In genomic region chr7:125467996-125468854, GRCh38 we compare ENCODE assay signal across 26 cellular contexts.
"Had no signal": no experiment of that assay in that cellular context is flagged by ENCODE, and none has a peak within 500 bp of the region (broad histone marks: within the 10 kb centered on the region; RNA-seq: fewer than 3 reads in every experiment).

No MANE protein-coding gene starts in this region.

- DNase-seq: activated B cell treated with CpG ODN at 0.5 μM for 24 hours; activated CD4-positive, alpha-beta T cell treated with anti-CD3 and anti-CD28 coated beads for 36 hours; activated CD4-positive, alpha-beta T cell treated with anti-CD3 and anti-CD28 coated beads, Interleukin-2, amount 50 U/mL, for 4 hours; activated CD8-positive, alpha-beta memory T cell treated with anti-CD3 and anti-CD28 coated beads for 24 hours; activated CD8-positive, alpha-beta memory T cell treated with anti-CD3 and anti-CD28 coated beads, Interleukin-2, amount 50 U/mL, for 4 hours; activated naive CD4-positive, alpha-beta T cell treated with Interleukin-2 at 50 U/mL for 16 hours; activated naive CD8-positive, alpha-beta T cell treated with anti-CD3 and anti-CD28 coated beads for 36 hours; activated T-cell treated with anti-CD3 and anti-CD28 coated beads, Interleukin-2, amount 50 U/mL, for 24 hours; cerebellar nuclear complex; esophagus squamous epithelium; gastrocnemius medialis; head of caudate nucleus; hypothalamus; left cardiac atrium; psoas muscle; stimulated activated CD4-positive, alpha-beta T cell treated with anti-CD3 and anti-CD28 coated beads, Interleukin-2, amount 100 ng/mL, for 24 hours; stimulated activated naive CD4-positive, alpha-beta T cell; T1000 had no signal

- ATAC-seq: activated CD4-positive, alpha-beta T cell treated with anti-CD3 and anti-CD28 coated beads for 36 hours; gastrocnemius medialis; left cardiac atrium; pancreas; psoas muscle; right cardiac atrium had no signal

- H3K27me3 Mint-ChIP-seq: activated B cell treated with CpG ODN at 0.5 μM for 24 hours; activated CD4-positive, alpha-beta T cell treated with anti-CD3 and anti-CD28 coated beads for 36 hours; activated naive CD8-positive, alpha-beta T cell treated with anti-CD3 and anti-CD28 coated beads for 36 hours; activated T-cell treated with anti-CD3 and anti-CD28 coated beads, Interleukin-2, amount 50 U/mL, for 24 hours had no signal

- H3K4me3 ChIP-seq: coronary artery, esophagus squamous epithelium, gastrocnemius medialis, pancreas, psoas muscle, skin epidermis, thoracic aorta had no signal

- H3K9me3 ChIP-seq: gastrocnemius medialis, pancreas, psoas muscle, thoracic aorta had no signal

- H3K36me3 ChIP-seq: esophagus squamous epithelium, gastrocnemius medialis, pancreas, thoracic aorta had no signal

- H3K36me3 Mint-ChIP-seq: activated naive CD8-positive, alpha-beta T cell treated with anti-CD3 and anti-CD28 coated beads for 36 hours had no signal

- H3K27me3 ChIP-seq: esophagus squamous epithelium, gastrocnemius medialis, pancreas had no signal

- H3K9me3 Mint-ChIP-seq: activated B cell treated with CpG ODN at 0.5 μM for 24 hours, neural crest cell had no signal

- H3K4me1 Mint-ChIP-seq: activated B cell treated with CpG ODN at 0.5 μM for 24 hours; activated CD4-positive, alpha-beta T cell treated with anti-CD3 and anti-CD28 coated beads for 36 hours; activated naive CD8-positive, alpha-beta T cell treated with anti-CD3 and anti-CD28 coated beads for 36 hours; neural crest cell had no signal

- H3K27ac Mint-ChIP-seq: activated B cell treated with CpG ODN at 0.5 μM for 24 hours; activated CD4-positive, alpha-beta T cell treated with anti-CD3 and anti-CD28 coated beads for 36 hours; activated naive CD8-positive, alpha-beta T cell treated with anti-CD3 and anti-CD28 coated beads for 36 hours; activated T-cell treated with anti-CD3 and anti-CD28 coated beads, Interleukin-2, amount 50 U/mL, for 24 hours; activated T-helper 2 cell treated with anti-CD3 and anti-CD28 coated beads, Interferon-gamma antibody, Interleukin-2, Interleukin-4, amounts not matched to agents 10 μg/mL and 5 μg/mL and 100 μg/mL, durations not matched to agents 14 hours and 24 hours and 36 hours; T-helper 1 cell treated with Interleukin-12 subunit alpha and Interleukin-12 subunit beta and Interleukin-4 antibody, amounts not matched to agents 30 μg/mL and 1 μg/mL, for 36 hours had no signal

- H3K4me3 Mint-ChIP-seq: activated B cell treated with CpG ODN at 0.5 μM for 24 hours; activated CD4-positive, alpha-beta T cell treated with anti-CD3 and anti-CD28 coated beads for 36 hours; activated naive CD8-positive, alpha-beta T cell treated with anti-CD3 and anti-CD28 coated beads for 36 hours; activated T-cell treated with anti-CD3 and anti-CD28 coated beads, Interleukin-2, amount 50 U/mL, for 24 hours; neural crest cell; T-helper 1 cell treated with Interleukin-12 subunit alpha and Interleukin-12 subunit beta and Interleukin-4 antibody, amounts not matched to agents 30 μg/mL and 1 μg/mL, for 36 hours had no signal

- H3K27ac ChIP-seq: coronary artery, esophagus squamous epithelium, gastrocnemius medialis, pancreas, psoas muscle, skin epidermis, thoracic aorta had no signal

- H3K4me1 ChIP-seq: esophagus squamous epithelium, gastrocnemius medialis, pancreas, psoas muscle had no signal
